ENCODE assay signal across 8 cellular contexts in genomic region chr9:27573699-27574265, GRCh38. TPM values are rescaled to one million over a fixed set of nuclear protein-coding genes. Genes with fewer than 3 reads are reported as not detected.
DNase-seq lines count a peak whose midpoint lies in the region; ATAC-seq, FAIRE-seq and TF ChIP-seq lines count a peak whose summit lies in the region.

No MANE protein-coding gene starts in this region.

- POLR2A ChIA-PET in A673 (lab: Charles Lee; ENCODE audit: low non-redundant PET) = interaction anchor here (0.6 kb wide), 4 partner anchors 13 to 682 kb away, joined by 3 to 13 read pairs (median 6); no protein-coding TSS in a partner anchor

- H3K27ac ChIP-seq in A673 (ENCODE audit: low read depth, low read length, poor library complexity, severe bottlenecking) (peak overlapping the region; percentile 84), skin epidermis (peak overlapping the region; percentile 38 to 100 (median 97))

- H3K36me3 ChIP-seq in A673 (ENCODE audit: insufficient read depth, low read length, poor library complexity, severe bottlenecking) (no peaks in the 10 kb centered on the region), bronchial epithelial cell (ENCODE audit: control insufficient read depth, insufficient read depth, low read length) (no peaks in the 10 kb centered on the region)

- CTCF ChIA-PET in A673 (lab: Charles Lee) = interaction anchor here (0.6 kb wide), 1 partner anchor 33 kb away, joined by 3 read pairs; no protein-coding TSS in a partner anchor

- no TSS peak for BruUV-seq in A673 (replicated peaks; lab: Mats Ljungman, UMichigan)

- ATAC-seq in GM18868 (IDR thresholded peaks at IDR 0.05; ENCODE audit: unreplicated experiment) = peak; percentile 79
- ATAC-seq in HG03103 (IDR thresholded peaks at IDR 0.05; ENCODE audit: low read depth, unreplicated experiment) = peak; percentile 80

- intact Hi-C loops in A673 (cut with micrococcal nuclease; ENCODE audit: unreplicated experiment) = no loop called here

- H3K27me3 ChIP-seq in A673 (replicated peaks; ENCODE audit: insufficient read depth, low read depth, low read length, poor library complexity) (no peaks in the 10 kb centered on the region), bronchial epithelial cell (ENCODE audit: control insufficient read depth, insufficient read depth, low read length) (no peaks in the 10 kb centered on the region)

- TF ChIP-seq CTCF in A673 (conservative IDR thresholded peaks at IDR 0.05; ENCODE audit: low read depth, low read length) = no peak
- no peak for TF ChIP-seq CTCF in WI38 (IDR thresholded peaks at IDR 0.05; ENCODE audit: low read depth, low read length)
- no peak for TF ChIP-seq CTCF in bronchial epithelial cell (IDR thresholded peaks at IDR 0.05; ENCODE audit: insufficient read depth, low read length, severe bottlenecking)

- H3K9me3 ChIP-seq in A673 (ENCODE audit: low read depth, low read length, poor library complexity, severe bottlenecking) = no peaks in the 10 kb centered on the region

- peak; percentile 36 for FAIRE-seq in bronchial epithelial cell (lab: Jason Lieb, UNC)

- DNase-seq in A673 (ENCODE audit: low spot score) (peak; percentile 96), NCI-H2171 (lab: John Stamatoyannopoulos, UW) (peak; percentile 87), bronchial epithelial cell (ENCODE audit: low read depth) (peak; percentile 99), iPS-NIHi11 (ENCODE audit: low spot score) (peak; percentile 91)

- no peaks in the 10 kb centered on the region for H3K4me1 ChIP-seq in A673 (ENCODE audit: insufficient read depth, low read length, poor library complexity, severe bottlenecking)

- H3K4me3 ChIP-seq in A673 (ENCODE audit: low read depth, low read length, poor library complexity, severe bottlenecking) (peak overlapping the region; percentile 67), WI38 (ENCODE audit: low read depth, low read length) (peak overlapping the region; percentile 67), bronchial epithelial cell (ENCODE audit: low read depth, low read length) (peak overlapping the region; percentile 60), skin epidermis (peak overlapping the region; percentile 64 to 86 (median 76))

RNA-seq across cellular contexts. Expression of gene C9orf72, which starts 0.5 kb away (rescaled TPM):
- total RNA-seq in A673 (2021) = 5.9 TPM in 2 replicates
- 20.2 and 20.3 TPM in 2 replicates for total RNA-seq in bronchial epithelial cell

RNA-seq across cellular contexts. Expression of gene MOB3B, which starts 44.2 kb away (rescaled TPM):
- total RNA-seq in A673 (2021) (0.19 and 0.31 TPM in 2 replicates), bronchial epithelial cell (0.38 and 1.1 TPM in 2 replicates)

RNA-seq across cellular contexts. Expression of gene IFNK, which starts 49.7 kb away (rescaled TPM):
- total RNA-seq in A673 (2021) = not detected in 2 replicates
- not detected in 2 replicates for total RNA-seq in bronchial epithelial cell

Comparison
In these comparisons a context has a peak if more than half of its experiments do, and no peak if none do; other contexts are left out.
1. Peak in every context shown above with its lines: DNase-seq, ATAC-seq, H3K4me3 ChIP-seq and H3K27ac ChIP-seq.